In genomic region chr17:10139560-10139959, GRCh38 we compare ENCODE assay signal across 12 cellular contexts. TPM values are rescaled to one million over a fixed set of nuclear protein-coding genes. Genes with fewer than 3 reads are reported as not detected.
A peak's percentile ranks its signal among the peaks of the same experiment; 100 is the strongest.
DNase-seq lines count a peak whose midpoint lies in the region; TF ChIP-seq lines count a peak whose summit lies in the region.
"Had no signal": no experiment of that assay in that cellular context is flagged by ENCODE, and none has a peak within 500 bp of the region (broad histone marks: within the 10 kb centered on the region; RNA-seq: fewer than 3 reads in every experiment).

No MANE protein-coding gene starts in this region.

- H3K4me3 ChIP-seq in BLaER1 (no peak overlapping the region), mesodermal cell (ENCODE audit: extremely low read depth, insufficient read depth, low read length, poor library complexity, severe bottlenecking) (no peak overlapping the region)
- H3K4me3 ChIP-seq: GM12878, GM23248 had no signal

- peak overlapping the region in 4 of 7 donors; percentile 32 to 74 (median 42) for H3K27ac Mint-ChIP-seq in CD14-positive monocyte
- peak overlapping the region; percentile 50 for H3K27ac Mint-ChIP-seq in dendritic cell treated with granulocyte-macrophage colony-stimulating factor and Interleukin-4, amounts not matched to agents 40 ng/mL and 50 ng/mL, for 4 days
- H3K27ac Mint-ChIP-seq: B cell had no signal

- peaks cover 0 to 8% (median 0%) of the 10 kb centered on the region in 3 donors for H3K27me3 Mint-ChIP-seq in CD14-positive monocyte (ENCODE audit: low read depth in 3 of 3)
- H3K27me3 Mint-ChIP-seq in dendritic cell treated with granulocyte-macrophage colony-stimulating factor and Interleukin-4, amounts not matched to agents 40 ng/mL and 50 ng/mL, for 4 days, result no peaks in the 10 kb centered on the region
- H3K27me3 Mint-ChIP-seq: B cell had no signal

- H3K27me3 ChIP-seq in BLaER1, result no peaks in the 10 kb centered on the region

- H3K36me3 ChIP-seq in BLaER1 (no peaks in the 10 kb centered on the region), mesodermal cell (ENCODE audit: control insufficient read depth, insufficient read depth, low read length) (no peaks in the 10 kb centered on the region)

- H3K9me3 ChIP-seq in BLaER1, result no peaks in the 10 kb centered on the region
- H3K9me3 ChIP-seq in mesodermal cell (ENCODE audit: control insufficient read depth, low read length), result no peaks in the 10 kb centered on the region

- H3K27ac ChIP-seq in BLaER1 (no peak overlapping the region), mesodermal cell (ENCODE audit: low read depth, low read length, severe bottlenecking) (peak overlapping the region; percentile 33)
- H3K27ac ChIP-seq: GM23248 had no signal

- H3K9me3 Mint-ChIP-seq in CD14-positive monocyte, result peaks cover 0 to 2% (median 0%) of the 10 kb centered on the region in 7 donors
- no peaks in the 10 kb centered on the region for H3K9me3 Mint-ChIP-seq in dendritic cell treated with granulocyte-macrophage colony-stimulating factor and Interleukin-4, amounts not matched to agents 40 ng/mL and 50 ng/mL, for 4 days

- H3K4me3 Mint-ChIP-seq in CD14-positive monocyte, result no peak overlapping the region
- H3K4me3 Mint-ChIP-seq in dendritic cell treated with granulocyte-macrophage colony-stimulating factor and Interleukin-4, amounts not matched to agents 40 ng/mL and 50 ng/mL, for 4 days, result no peak overlapping the region
- H3K4me3 Mint-ChIP-seq: B cell; CD8-positive, alpha-beta memory T cell had no signal

- no peaks in the 10 kb centered on the region for H4K20me1 ChIP-seq in BLaER1

- TF ChIP-seq CTCF in CD14-positive monocyte (IDR thresholded peaks at IDR 0.05), result no peak

- no peak overlapping the region for H3K9ac ChIP-seq in BLaER1
- H3K9ac ChIP-seq: GM23248 had no signal

- no peak for DNase-seq in CD14-positive monocyte (ENCODE audit: low spot score)
- no peak for DNase-seq in COLO829 (ENCODE audit: low spot score)
- DNase-seq in SW 1271 (lab: John Stamatoyannopoulos, UW), result no peak
- DNase-seq in DMS79 treated with DMSO at 0.1 percent for 48 hours (lab: John Stamatoyannopoulos, UW), result no peak
- DNase-seq in DMS 273 treated with DMSO at 0.1 percent for 48 hours (lab: John Stamatoyannopoulos, UW), result no peak
- DNase-seq: CD8-positive, alpha-beta memory T cell; GM23248 had no signal

- WGBS in mesodermal cell (ENCODE audit: insufficient coverage in 2 of 2), 2 experiments, result 72 to 83% methylated on average over 1 to 2 of the region's 2 CpGs

- intact Hi-C loops in CD14-positive monocyte (cut with micrococcal nuclease), result no loop called here
- intact Hi-C loops in dendritic cell treated with granulocyte-macrophage colony-stimulating factor and Interleukin-4, amounts not matched to agents 40 ng/mL and 50 ng/mL, for 4 days (cut with micrococcal nuclease), result no loop called here

- H3K4me2 ChIP-seq in BLaER1, result peak overlapping the region; percentile 25; the same call in 1 of the 2 replicates

- H3K4me1 ChIP-seq in BLaER1 (peaks cover 61% of the 10 kb centered on the region), mesodermal cell (ENCODE audit: control insufficient read depth, insufficient read depth, low read length, poor library complexity, severe bottlenecking) (peaks cover 50% of the 10 kb centered on the region)

- peaks cover 53% of the 10 kb centered on the region for H3K4me1 Mint-ChIP-seq in CD14-positive monocyte
- peaks cover 56% of the 10 kb centered on the region for H3K4me1 Mint-ChIP-seq in dendritic cell treated with granulocyte-macrophage colony-stimulating factor and Interleukin-4, amounts not matched to agents 40 ng/mL and 50 ng/mL, for 4 days (ENCODE audit: low read depth)
- H3K4me1 Mint-ChIP-seq: B cell had no signal

- H3K36me3 Mint-ChIP-seq in CD14-positive monocyte, result peaks cover 4 to 6% of the 10 kb centered on the region in 2 donors
- no peaks in the 10 kb centered on the region for H3K36me3 Mint-ChIP-seq in dendritic cell treated with granulocyte-macrophage colony-stimulating factor and Interleukin-4, amounts not matched to agents 40 ng/mL and 50 ng/mL, for 4 days (ENCODE audit: low read depth)
- H3K36me3 Mint-ChIP-seq: CD8-positive, alpha-beta memory T cell had no signal

RNA-seq across cellular contexts. Expression of gene GAS7, which starts 58.8 kb away (rescaled TPM):
- polyA plus RNA-seq in CD14-positive monocyte, result 10 to 100 TPM; 53.1 to 66.6 TPM
- 18.3 TPM for polyA plus RNA-seq in mesodermal cell (2013, experiment 1 of 2)
- 20.5 TPM for polyA plus RNA-seq in mesodermal cell (2013, experiment 2 of 2)
